16 cellular contexts compared by ENCODE assay signal in the genomic region with DNA sequence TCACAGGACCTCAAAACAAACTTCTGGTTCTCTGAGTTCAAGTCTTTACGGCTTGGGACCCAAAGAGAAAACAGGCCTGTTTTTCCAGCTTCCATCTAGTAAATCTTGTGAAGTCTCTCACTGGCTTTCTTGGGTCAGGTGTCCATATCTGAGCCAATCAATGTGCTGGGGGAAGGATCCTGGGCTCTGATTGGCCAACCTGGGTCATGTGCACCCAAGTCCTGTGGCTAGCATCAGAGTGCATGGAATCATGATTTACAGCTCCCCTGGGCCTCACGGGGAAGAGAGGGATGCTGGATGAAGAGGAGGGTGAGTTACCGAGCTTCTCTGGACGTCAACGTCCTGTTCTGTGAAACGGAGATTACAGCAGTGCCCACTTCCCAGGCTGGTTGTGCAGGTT. TPM values are rescaled to one million over a fixed set of nuclear protein-coding genes. Genes with fewer than 3 reads are reported as not detected.
DNase-seq lines count a peak whose midpoint lies in the region; ATAC-seq and TF ChIP-seq lines count a peak whose summit lies in the region.
"Had no signal": no experiment of that assay in that cellular context is flagged by ENCODE, and none has a peak within 500 bp of the region (broad histone marks: within the 10 kb centered on the region; RNA-seq: fewer than 3 reads in every experiment).

No MANE protein-coding gene starts in this region.

- no peak for TF ChIP-seq POLR2A in HCT116 (IDR thresholded peaks at IDR 0.05; ENCODE audit: borderline replicate concordance, extremely low read depth, insufficient read depth, insufficient read length)

- intact Hi-C loops in HCT116 (cut with micrococcal nuclease) = no loop called here
- intact Hi-C loops in activated CD4-positive, alpha-beta T cell treated with anti-CD3 and anti-CD28 coated beads, Interleukin-2, amount 10 ng/mL, durations not matched to agents 24 days and 14 days (cut with micrococcal nuclease) = no loop called here

- no peaks in the 10 kb centered on the region for H3K27me3 ChIP-seq in HCT116 (ENCODE audit: insufficient read depth, low read length)

- peak; percentile 72 for ATAC-seq in HCT116
- no peak for ATAC-seq in stimulated activated memory B cell treated with anti-CD40 and anti-IgM and Interleukin-4, amounts not matched to agents 10 μg/mL and 1 μg/mL and 100 μg/mL, for 72 hours
- ATAC-seq: activated CD4-positive, alpha-beta T cell treated with anti-CD3 and anti-CD28 coated beads for 36 hours; activated T-cell treated with anti-CD3 and anti-CD28 coated beads, Interleukin-2, amount 50 U/mL, for 72 hours; natural killer cell; right cardiac atrium had no signal

- H3K27ac Mint-ChIP-seq in endothelial cell (ENCODE audit: unreplicated experiment) = no peak overlapping the region
- no peak overlapping the region for H3K27ac Mint-ChIP-seq in activated CD4-positive, alpha-beta T cell treated with anti-CD3 and anti-CD28 coated beads, Interleukin-2, amount 10 ng/mL, durations not matched to agents 24 days and 14 days
- H3K27ac Mint-ChIP-seq in stimulated activated memory B cell treated with anti-CD40 and anti-IgM and Interleukin-4, amounts not matched to agents 10 μg/mL and 1 μg/mL and 100 μg/mL, for 72 hours = no peak overlapping the region
- H3K27ac Mint-ChIP-seq: activated CD4-positive, alpha-beta T cell treated with anti-CD3 and anti-CD28 coated beads for 36 hours; activated T-cell treated with anti-CD3 and anti-CD28 coated beads, Interleukin-2, amount 50 U/mL, for 72 hours; CD4-positive, alpha-beta T cell; natural killer cell had no signal

- H3K9me2 ChIP-seq in HCT116 (ENCODE audit: insufficient read depth) = no peaks in the 10 kb centered on the region

- no peaks in the 10 kb centered on the region for H3K4me1 Mint-ChIP-seq in endothelial cell (ENCODE audit: unreplicated experiment)
- H3K4me1 Mint-ChIP-seq in activated CD4-positive, alpha-beta T cell treated with anti-CD3 and anti-CD28 coated beads, Interleukin-2, amount 10 ng/mL, durations not matched to agents 24 days and 14 days = peaks cover 5% of the 10 kb centered on the region
- H3K4me1 Mint-ChIP-seq in stimulated activated memory B cell treated with anti-CD40 and anti-IgM and Interleukin-4, amounts not matched to agents 10 μg/mL and 1 μg/mL and 100 μg/mL, for 72 hours = peaks cover 8% of the 10 kb centered on the region

- no peaks in the 10 kb centered on the region for H3K36me3 Mint-ChIP-seq in endothelial cell (ENCODE audit: low read depth, unreplicated experiment)
- no peaks in the 10 kb centered on the region for H3K36me3 Mint-ChIP-seq in activated CD4-positive, alpha-beta T cell treated with anti-CD3 and anti-CD28 coated beads, Interleukin-2, amount 10 ng/mL, durations not matched to agents 24 days and 14 days (ENCODE audit: low read depth)
- no peaks in the 10 kb centered on the region for H3K36me3 Mint-ChIP-seq in stimulated activated memory B cell treated with anti-CD40 and anti-IgM and Interleukin-4, amounts not matched to agents 10 μg/mL and 1 μg/mL and 100 μg/mL, for 72 hours
- H3K36me3 Mint-ChIP-seq: natural killer cell had no signal

- H3K36me3 ChIP-seq in HCT116 (ENCODE audit: control insufficient read depth in 1 of 2, insufficient read depth in 2 of 2, low read length in 2 of 2) = no peaks in the 10 kb centered on the region

- no peak overlapping the region for H2AFZ ChIP-seq in HCT116 (ENCODE audit: low read depth, low read length, poor library complexity, severe bottlenecking)

- no peak overlapping the region for H3K4me3 Mint-ChIP-seq in endothelial cell (ENCODE audit: unreplicated experiment)
- H3K4me3 Mint-ChIP-seq in activated CD4-positive, alpha-beta T cell treated with anti-CD3 and anti-CD28 coated beads, Interleukin-2, amount 10 ng/mL, durations not matched to agents 24 days and 14 days = no peak overlapping the region
- H3K4me3 Mint-ChIP-seq in stimulated activated memory B cell treated with anti-CD40 and anti-IgM and Interleukin-4, amounts not matched to agents 10 μg/mL and 1 μg/mL and 100 μg/mL, for 72 hours = no peak overlapping the region
- H3K4me3 Mint-ChIP-seq: activated CD4-positive, alpha-beta T cell treated with anti-CD3 and anti-CD28 coated beads for 36 hours; activated T-cell treated with anti-CD3 and anti-CD28 coated beads, Interleukin-2, amount 50 U/mL, for 72 hours; CD4-positive, alpha-beta T cell; natural killer cell had no signal

- H4K20me1 ChIP-seq in HCT116 (ENCODE audit: insufficient read depth) = no peaks in the 10 kb centered on the region

- TF ChIP-seq CTCF in HCT116 (IDR thresholded peaks at IDR 0.05 in 2 of 3, conservative IDR thresholded peaks at IDR 0.05 in 1 of 3; ENCODE audit: borderline replicate concordance in 1 of 3, insufficient read depth in 1 of 3, low read depth in 2 of 3, low read length in 2 of 3) (no peak), endothelial cell (IDR thresholded peaks at IDR 0.05; ENCODE audit: unreplicated experiment) (no peak)

- no TSS peak for BruUV-seq in HCT116 (replicated peaks; lab: Mats Ljungman, UMichigan)

- H3K4me2 ChIP-seq in HCT116 (ENCODE audit: low read length) = peak overlapping the region; percentile 22

- no peaks in the 10 kb centered on the region for H3K9me3 ChIP-seq in HCT116 (ENCODE audit: control insufficient read depth in 1 of 2, insufficient read depth in 1 of 2, low read depth in 1 of 2, low read length in 2 of 2)

- DNase-seq in COLO829 (ENCODE audit: low spot score) (peak; percentile 37), HCT116 (ENCODE audit: low read depth, low spot score) (peak; percentile 38), SK-N-DZ (ENCODE audit: low spot score) (peak; percentile 82), hepatic stellate cell (ENCODE audit: low spot score) (peak; percentile 41), endothelial cell (ENCODE audit: low spot score) (no peak)
- no peak for DNase-seq in activated CD4-positive, alpha-beta T cell treated with anti-CD3 and anti-CD28 coated beads, Interleukin-2, amount 10 ng/mL, durations not matched to agents 24 days and 14 days
- DNase-seq: activated CD4-positive, alpha-beta T cell treated with anti-CD3 and anti-CD28 coated beads for 36 hours; activated T-cell treated with anti-CD3 and anti-CD28 coated beads, Interleukin-2, amount 50 U/mL, for 72 hours; aorta; CD4-positive, alpha-beta T cell; effector CD4-positive, alpha-beta T cell; natural killer cell; NCI-H1105; right cardiac atrium had no signal

- RAD21 ChIA-PET in HCT116 (lab: Charles Lee; ENCODE audit: low non-redundant PET in 1 of 2, low total read pairs in 2 of 2, uncharacterized antibody in 2 of 2, unreplicated experiment in 2 of 2) = no interaction called here

- H3K4me1 ChIP-seq in HCT116 (ENCODE audit: control insufficient read depth in 1 of 2, insufficient read depth in 2 of 2, low read length in 2 of 2) = peaks cover 0 to 5% of the 10 kb centered on the region in 2 experiments; a peak in 1 of 4 replicates

- POLR2A ChIA-PET in HCT116 (lab: Charles Lee) = no interaction called here

- H3K79me2 ChIP-seq in HCT116 (ENCODE audit: insufficient read depth, low read length) = no peaks in the 10 kb centered on the region

- H3K4me3 ChIP-seq in HCT116 (replicated peaks in 1 of 2; ENCODE audit: low read depth in 1 of 2, low read length in 2 of 2) = no peak overlapping the region

- TF ChIP-seq RAD21 in HCT116 (IDR thresholded peaks at IDR 0.05; ENCODE audit: low read depth) = no peak

- H3K27ac ChIP-seq in HCT116 (ENCODE audit: low read depth, low read length) = no peak overlapping the region
- H3K27ac ChIP-seq: HL-60 had no signal

- no peaks in the 10 kb centered on the region for H3K9me3 Mint-ChIP-seq in endothelial cell (ENCODE audit: unreplicated experiment)
- H3K9me3 Mint-ChIP-seq in activated CD4-positive, alpha-beta T cell treated with anti-CD3 and anti-CD28 coated beads, Interleukin-2, amount 10 ng/mL, durations not matched to agents 24 days and 14 days = no peaks in the 10 kb centered on the region
- peaks cover 9% of the 10 kb centered on the region for H3K9me3 Mint-ChIP-seq in stimulated activated memory B cell treated with anti-CD40 and anti-IgM and Interleukin-4, amounts not matched to agents 10 μg/mL and 1 μg/mL and 100 μg/mL, for 72 hours
- H3K9me3 Mint-ChIP-seq: activated T-cell treated with anti-CD3 and anti-CD28 coated beads, Interleukin-2, amount 50 U/mL, for 72 hours; CD4-positive, alpha-beta T cell; natural killer cell had no signal

- H3K27me3 Mint-ChIP-seq in endothelial cell (ENCODE audit: unreplicated experiment) = peaks cover 5% of the 10 kb centered on the region
- peaks cover 31% of the 10 kb centered on the region for H3K27me3 Mint-ChIP-seq in activated CD4-positive, alpha-beta T cell treated with anti-CD3 and anti-CD28 coated beads, Interleukin-2, amount 10 ng/mL, durations not matched to agents 24 days and 14 days
- peaks cover 60% of the 10 kb centered on the region for H3K27me3 Mint-ChIP-seq in stimulated activated memory B cell treated with anti-CD40 and anti-IgM and Interleukin-4, amounts not matched to agents 10 μg/mL and 1 μg/mL and 100 μg/mL, for 72 hours

- no peak overlapping the region for H3K9ac ChIP-seq in HCT116 (ENCODE audit: low read length)

- CTCF ChIA-PET in HCT116 (lab: Charles Lee) = interaction anchor here (0.8 to 13.0 kb wide), 7 partner anchors 7 to 271 kb away, joined by 3 to 191 read pairs (median 5); no protein-coding TSS in a partner anchor

TF ChIP-seq in HCT116, 20 proteins besides CTCF, POLR2A, EP300 and RAD21 (continues in another document):
- no peak for TF ChIP-seq FOSL1 (IDR thresholded peaks at IDR 0.05; ENCODE audit: low read depth)
- TF ChIP-seq, protein P1, sequence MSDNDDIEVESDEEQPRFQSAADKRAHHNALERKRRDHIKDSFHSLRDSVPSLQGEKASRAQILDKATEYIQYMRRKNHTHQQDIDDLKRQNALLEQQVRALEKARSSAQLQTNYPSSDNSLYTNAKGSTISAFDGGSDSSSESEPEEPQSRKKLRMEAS (IDR thresholded peaks at IDR 0.05) = no peak
- TF ChIP-seq SIN3A (IDR thresholded peaks at IDR 0.05; ENCODE audit: low read depth) = no peak
- no peak for TF ChIP-seq SP1 (IDR thresholded peaks at IDR 0.05; ENCODE audit: low read depth)
- no peak for TF ChIP-seq YY1 (IDR thresholded peaks at IDR 0.05; ENCODE audit: extremely low read depth, insufficient replicate concordance, low read depth, low read length)
- TF ChIP-seq ELF1 (IDR thresholded peaks at IDR 0.05; ENCODE audit: borderline replicate concordance, low read depth) = no peak

RNA-seq across cellular contexts. Expression of a gene that starts 19.4 kb away (rescaled TPM):
- total RNA-seq in HCT116 (2021; ENCODE audit: unreplicated experiment) (not detected), endothelial cell (ENCODE audit: unreplicated experiment) (0.13 TPM)
- polyA plus RNA-seq in HCT116 (2012) = not detected in 2 replicates
- polyA plus RNA-seq in SK-N-DZ (2014; cell fraction: cytosol; rRNA removed) = not detected in 2 replicates
- not detected in 2 replicates for polyA plus RNA-seq in SK-N-DZ (2014; cell fraction: nucleus; rRNA removed)
- total RNA-seq in activated CD4-positive, alpha-beta T cell treated with anti-CD3 and anti-CD28 coated beads, Interleukin-2, amount 10 ng/mL, durations not matched to agents 24 days and 14 days = not detected in 2 replicates
- total RNA-seq: activated CD4-positive, alpha-beta T cell treated with anti-CD3 and anti-CD28 coated beads for 36 hours; activated T-cell treated with anti-CD3 and anti-CD28 coated beads, Interleukin-2, amount 50 U/mL, for 72 hours; CD4-positive, alpha-beta T cell; natural killer cell had no signal

RNA-seq across cellular contexts. Expression of a gene that starts 23.6 kb away (rescaled TPM):
- not detected for total RNA-seq in HCT116 (2021; ENCODE audit: unreplicated experiment)
- polyA plus RNA-seq in HCT116 (2012) = not detected in 2 replicates
- polyA plus RNA-seq in SK-N-DZ (2014; cell fraction: cytosol; rRNA removed) = 0.66 and 0.77 TPM in 2 replicates
- polyA plus RNA-seq in SK-N-DZ (2014; cell fraction: nucleus; rRNA removed) = 0.53 and 0.64 TPM in 2 replicates
- total RNA-seq in endothelial cell (ENCODE audit: unreplicated experiment) = not detected
- not detected in 2 replicates for total RNA-seq in activated CD4-positive, alpha-beta T cell treated with anti-CD3 and anti-CD28 coated beads, Interleukin-2, amount 10 ng/mL, durations not matched to agents 24 days and 14 days
- total RNA-seq: activated CD4-positive, alpha-beta T cell treated with anti-CD3 and anti-CD28 coated beads for 36 hours; activated T-cell treated with anti-CD3 and anti-CD28 coated beads, Interleukin-2, amount 50 U/mL, for 72 hours; aorta; CD4-positive, alpha-beta T cell; natural killer cell; right cardiac atrium had no signal
- polyA plus RNA-seq: aorta, right cardiac atrium had no signal

Comparison
In these comparisons a context has a peak if more than half of its experiments do, and no peak if none do; other contexts are left out.
1. DNase-seq: peak in COLO829 (single experiment), HCT116 (single experiment), SK-N-DZ (single experiment) and hepatic stellate cell (single experiment); none in endothelial cell (single experiment) and activated CD4-positive, alpha-beta T cell treated with anti-CD3 and anti-CD28 coated beads, Interleukin-2, amount 10 ng/mL, durations not matched to agents 24 days and 14 days (single experiment).